31 cellular contexts compared by ENCODE assay signal in the genomic region with DNA sequence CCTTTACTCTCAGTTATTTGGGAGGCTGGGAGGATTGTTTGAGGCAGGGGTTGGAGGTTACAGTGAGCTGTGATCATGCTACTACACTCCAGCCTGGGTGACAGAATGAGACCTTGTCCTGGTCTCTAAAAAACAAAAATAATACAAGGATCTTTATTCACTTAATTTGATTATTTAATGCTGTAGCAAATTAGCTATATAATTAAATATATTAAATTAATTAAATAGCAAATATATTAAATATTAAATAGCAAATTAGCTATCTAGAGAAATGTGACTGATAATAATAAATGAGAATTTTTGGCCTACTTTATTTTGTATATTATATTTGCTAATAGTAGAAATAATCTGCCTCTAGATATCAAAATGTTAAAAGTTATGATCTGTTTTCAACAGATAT.
"Had no signal": no experiment of that assay in that cellular context is flagged by ENCODE, and none has a peak within 500 bp of the region (broad histone marks: within the 10 kb centered on the region; RNA-seq: fewer than 3 reads in every experiment).

No MANE protein-coding gene starts in this region.

- H3K36me3 Mint-ChIP-seq: naive thymus-derived CD4-positive, alpha-beta T cell; natural killer cell; neural progenitor cell; stimulated activated memory B cell treated with anti-CD40 and anti-IgM and Interleukin-4, amounts not matched to agents 10 μg/mL and 1 μg/mL and 100 μg/mL, for 72 hours had no signal

- H3K27me3 Mint-ChIP-seq: naive thymus-derived CD4-positive, alpha-beta T cell; progenitor cell of endocrine pancreas; stimulated activated memory B cell treated with anti-CD40 and anti-IgM and Interleukin-4, amounts not matched to agents 10 μg/mL and 1 μg/mL and 100 μg/mL, for 72 hours; stimulated activated naive CD8-positive, alpha-beta T cell treated with anti-CD3 and anti-CD28 coated beads, Interleukin-15, Interleukin-2, amounts not matched to agents 100 ng/mL and 50 ng/mL, for 24 hours had no signal

- ATAC-seq: naive thymus-derived CD4-positive, alpha-beta T cell; natural killer cell; psoas muscle; right cardiac atrium; sciatic nerve; stimulated activated memory B cell treated with anti-CD40 and anti-IgM and Interleukin-4, amounts not matched to agents 10 μg/mL and 1 μg/mL and 100 μg/mL, for 72 hours had no signal

- H3K9ac ChIP-seq: neural progenitor cell, parathyroid adenoma had no signal

- H3K4me1 ChIP-seq: neural progenitor cell, parathyroid adenoma, psoas muscle, spleen, stomach, thyroid gland, tibial nerve, upper lobe of left lung, vagina had no signal

- H3K9me3 Mint-ChIP-seq: stimulated activated memory B cell treated with anti-CD40 and anti-IgM and Interleukin-4, amounts not matched to agents 10 μg/mL and 1 μg/mL and 100 μg/mL, for 72 hours had no signal

- H3K4me3 Mint-ChIP-seq: naive thymus-derived CD4-positive, alpha-beta T cell; natural killer cell; nephron; neural progenitor cell; stimulated activated memory B cell treated with anti-CD40 and anti-IgM and Interleukin-4, amounts not matched to agents 10 μg/mL and 1 μg/mL and 100 μg/mL, for 72 hours; stimulated activated naive CD8-positive, alpha-beta T cell treated with anti-CD3 and anti-CD28 coated beads, Interleukin-15, Interleukin-2, amounts not matched to agents 100 ng/mL and 50 ng/mL, for 24 hours had no signal

- H3K4me1 Mint-ChIP-seq: naive thymus-derived CD4-positive, alpha-beta T cell; natural killer cell; nephron; neural progenitor cell; stimulated activated memory B cell treated with anti-CD40 and anti-IgM and Interleukin-4, amounts not matched to agents 10 μg/mL and 1 μg/mL and 100 μg/mL, for 72 hours had no signal

- DNase-seq: naive thymus-derived CD4-positive, alpha-beta T cell; natural killer cell; occipital lobe; ovary; posterior cingulate gyrus; psoas muscle; right cardiac atrium; spleen; stimulated activated CD4-positive, alpha-beta T cell treated with anti-CD3 and anti-CD28 coated beads, Interleukin-12 subunit alpha, Interleukin-12 subunit beta, amount 100 ng/mL, for 4 hours; stimulated activated CD4-positive, alpha-beta T cell treated with anti-CD3 and anti-CD28 coated beads, Interleukin-1b, Interleukin-23, amount 100 ng/mL, for 48 hours; stimulated activated CD4-positive, alpha-beta T cell treated with anti-CD3 and anti-CD28 coated beads, Interleukin-4, amount 100 ng/mL, for 1 hour; stimulated activated CD4-positive, alpha-beta T cell treated with anti-CD3 and anti-CD28 coated beads, Interleukin-4, amount 100 ng/mL, for 4 hours; stimulated activated CD8-positive, alpha-beta memory T cell treated with anti-CD3 and anti-CD28 coated beads, Interleukin-4, amount 100 ng/mL, for 48 hours; stimulated activated naive CD4-positive, alpha-beta T cell treated with Interleukin-2 at 50 U/mL for 16 hours; stomach; thyroid gland; trophoblast cell; upper lobe of left lung had no signal

- H3K9me3 ChIP-seq: ovary, psoas muscle, thoracic aorta, thyroid gland, vagina had no signal

- H3K27ac ChIP-seq: neural progenitor cell, ovary, parathyroid adenoma, psoas muscle, skin epidermis, spleen, stomach, thoracic aorta, thyroid gland, tibial nerve, upper lobe of left lung, vagina had no signal

- H3K27ac Mint-ChIP-seq: naive thymus-derived CD4-positive, alpha-beta T cell; natural killer cell; nephron; neural progenitor cell; progenitor cell of endocrine pancreas; stimulated activated memory B cell treated with anti-CD40 and anti-IgM and Interleukin-4, amounts not matched to agents 10 μg/mL and 1 μg/mL and 100 μg/mL, for 72 hours; stimulated activated naive CD8-positive, alpha-beta T cell treated with anti-CD3 and anti-CD28 coated beads, Interleukin-15, Interleukin-2, amounts not matched to agents 100 ng/mL and 50 ng/mL, for 24 hours had no signal

- H3K4me3 ChIP-seq: neural progenitor cell, ovary, psoas muscle, skin epidermis, smooth muscle cell, spleen, stomach, thoracic aorta, thyroid gland, tibial nerve, upper lobe of left lung, vagina had no signal

- FAIRE-seq: urothelium cell line had no signal

- H3K36me3 ChIP-seq: neural progenitor cell, ovary, spleen, stomach, thoracic aorta, thyroid gland, tibial nerve, upper lobe of left lung, vagina had no signal
